ENCODE assay signal across 1 cellular context in genomic region chr17:81035389-81036127, GRCh38.
TF ChIP-seq lines count a peak whose summit lies in the region.

No MANE protein-coding gene starts in this region.

TF ChIP-seq in K562, 482 proteins besides CTCF, POLR2A, EP300 and RAD21 (continued from another document and continues in another):
- TF ChIP-seq BRD9 (IDR thresholded peaks at IDR 0.05; ENCODE audit: low read depth, partially characterized antibody): no peak
- TF ChIP-seq PHB (CRISPR knock-in tag; IDR thresholded peaks at IDR 0.05): no peak
- no peak for TF ChIP-seq SMAD1 (IDR thresholded peaks at IDR 0.05; ENCODE audit: low read depth, low read length, partially characterized antibody)
- TF ChIP-seq POLR3G (IDR thresholded peaks at IDR 0.05; ENCODE audit: extremely low read depth, insufficient read length, insufficient replicate concordance): no peak
- TF ChIP-seq ZNF224 (CRISPR knock-in tag; IDR thresholded peaks at IDR 0.05): no peak
- no peak for TF ChIP-seq TAL1 (IDR thresholded peaks at IDR 0.05)
- no peak for TF ChIP-seq NCOA2 (IDR thresholded peaks at IDR 0.05; ENCODE audit: partially characterized antibody in 2 of 2)
- TF ChIP-seq BRCA1 (IDR thresholded peaks at IDR 0.05): no peak
- no peak for TF ChIP-seq BRCA1 (CRISPR knock-in tag; IDR thresholded peaks at IDR 0.05)
- no peak for TF ChIP-seq ZNF398 (CRISPR knock-in tag; IDR thresholded peaks at IDR 0.05)
- TF ChIP-seq ZNF79 (CRISPR knock-in tag; IDR thresholded peaks at IDR 0.05; ENCODE audit: low read depth): no peak
- no peak for TF ChIP-seq ELK1 (CRISPR knock-in tag; IDR thresholded peaks at IDR 0.05)
- TF ChIP-seq ZNF253 (CRISPR knock-in tag; conservative IDR thresholded peaks at IDR 0.05): no peak
- TF ChIP-seq, protein P1, sequence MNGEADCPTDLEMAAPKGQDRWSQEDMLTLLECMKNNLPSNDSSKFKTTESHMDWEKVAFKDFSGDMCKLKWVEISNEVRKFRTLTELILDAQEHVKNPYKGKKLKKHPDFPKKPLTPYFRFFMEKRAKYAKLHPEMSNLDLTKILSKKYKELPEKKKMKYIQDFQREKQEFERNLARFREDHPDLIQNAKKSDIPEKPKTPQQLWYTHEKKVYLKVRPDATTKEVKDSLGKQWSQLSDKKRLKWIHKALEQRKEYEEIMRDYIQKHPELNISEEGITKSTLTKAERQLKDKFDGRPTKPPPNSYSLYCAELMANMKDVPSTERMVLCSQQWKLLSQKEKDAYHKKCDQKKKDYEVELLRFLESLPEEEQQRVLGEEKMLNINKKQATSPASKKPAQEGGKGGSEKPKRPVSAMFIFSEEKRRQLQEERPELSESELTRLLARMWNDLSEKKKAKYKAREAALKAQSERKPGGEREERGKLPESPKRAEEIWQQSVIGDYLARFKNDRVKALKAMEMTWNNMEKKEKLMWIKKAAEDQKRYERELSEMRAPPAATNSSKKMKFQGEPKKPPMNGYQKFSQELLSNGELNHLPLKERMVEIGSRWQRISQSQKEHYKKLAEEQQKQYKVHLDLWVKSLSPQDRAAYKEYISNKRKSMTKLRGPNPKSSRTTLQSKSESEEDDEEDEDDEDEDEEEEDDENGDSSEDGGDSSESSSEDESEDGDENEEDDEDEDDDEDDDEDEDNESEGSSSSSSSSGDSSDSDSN (IDR thresholded peaks at IDR 0.05; ENCODE audit: borderline replicate concordance in 1 of 2, low read depth in 2 of 2, low read length in 2 of 2): peak in 1 of 2 experiments; percentile 27; a peak in 1 of 4 replicates
- TF ChIP-seq MNT (conservative IDR thresholded peaks at IDR 0.05): no peak
- TF ChIP-seq ZNF586 (CRISPR knock-in tag; conservative IDR thresholded peaks at IDR 0.05): no peak
- TF ChIP-seq TRIM28 (IDR thresholded peaks at IDR 0.05): no peak
- TF ChIP-seq, protein P2, sequence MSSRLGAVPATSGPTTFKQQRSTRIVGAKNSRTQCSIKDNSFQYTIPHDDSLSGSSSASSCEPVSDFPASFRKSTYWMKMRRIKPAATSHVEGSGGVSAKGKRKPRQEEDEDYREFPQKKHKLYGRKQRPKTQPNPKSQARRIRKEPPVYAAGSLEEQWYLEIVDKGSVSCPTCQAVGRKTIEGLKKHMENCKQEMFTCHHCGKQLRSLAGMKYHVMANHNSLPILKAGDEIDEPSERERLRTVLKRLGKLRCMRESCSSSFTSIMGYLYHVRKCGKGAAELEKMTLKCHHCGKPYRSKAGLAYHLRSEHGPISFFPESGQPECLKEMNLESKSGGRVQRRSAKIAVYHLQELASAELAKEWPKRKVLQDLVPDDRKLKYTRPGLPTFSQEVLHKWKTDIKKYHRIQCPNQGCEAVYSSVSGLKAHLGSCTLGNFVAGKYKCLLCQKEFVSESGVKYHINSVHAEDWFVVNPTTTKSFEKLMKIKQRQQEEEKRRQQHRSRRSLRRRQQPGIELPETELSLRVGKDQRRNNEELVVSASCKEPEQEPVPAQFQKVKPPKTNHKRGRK (tag; IDR thresholded peaks at IDR 0.05): no peak
- TF ChIP-seq, protein P3, sequence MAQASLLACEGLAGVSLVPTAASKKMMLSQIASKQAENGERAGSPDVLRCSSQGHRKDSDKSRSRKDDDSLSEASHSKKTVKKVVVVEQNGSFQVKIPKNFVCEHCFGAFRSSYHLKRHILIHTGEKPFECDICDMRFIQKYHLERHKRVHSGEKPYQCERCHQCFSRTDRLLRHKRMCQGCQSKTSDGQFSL (CRISPR knock-in tag; IDR thresholded peaks at IDR 0.05): no peak
- TF ChIP-seq, protein P3 (tag; IDR thresholded peaks at IDR 0.05): peak in 1 of 2 experiments; percentile 56; a peak in 1 of 4 replicates
- TF ChIP-seq BMI1 (IDR thresholded peaks at IDR 0.05; ENCODE audit: low read length): no peak
- no peak for TF ChIP-seq PYGO2 (tag; IDR thresholded peaks at IDR 0.05)
- TF ChIP-seq SMAD2 (IDR thresholded peaks at IDR 0.05; ENCODE audit: low read depth, low read length): no peak
- TF ChIP-seq OTX1 (CRISPR knock-in tag; IDR thresholded peaks at IDR 0.05): no peak
- TF ChIP-seq HLTF (IDR thresholded peaks at IDR 0.05): no peak
- TF ChIP-seq, protein P4, sequence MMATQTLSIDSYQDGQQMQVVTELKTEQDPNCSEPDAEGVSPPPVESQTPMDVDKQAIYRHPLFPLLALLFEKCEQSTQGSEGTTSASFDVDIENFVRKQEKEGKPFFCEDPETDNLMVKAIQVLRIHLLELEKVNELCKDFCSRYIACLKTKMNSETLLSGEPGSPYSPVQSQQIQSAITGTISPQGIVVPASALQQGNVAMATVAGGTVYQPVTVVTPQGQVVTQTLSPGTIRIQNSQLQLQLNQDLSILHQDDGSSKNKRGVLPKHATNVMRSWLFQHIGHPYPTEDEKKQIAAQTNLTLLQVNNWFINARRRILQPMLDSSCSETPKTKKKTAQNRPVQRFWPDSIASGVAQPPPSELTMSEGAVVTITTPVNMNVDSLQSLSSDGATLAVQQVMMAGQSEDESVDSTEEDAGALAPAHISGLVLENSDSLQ (IDR thresholded peaks at IDR 0.05): peak; percentile 35; the same call in 1 of the 2 replicates
- TF ChIP-seq HMBOX1 (IDR thresholded peaks at IDR 0.05): peak; percentile 84
- TF ChIP-seq ATF2 (CRISPR knock-in tag; IDR thresholded peaks at IDR 0.05): no peak
- no peak for TF ChIP-seq HIVEP1 (CRISPR knock-in tag; IDR thresholded peaks at IDR 0.05)
- TF ChIP-seq FOS (IDR thresholded peaks at IDR 0.05; ENCODE audit: extremely low read depth, insufficient read length): no peak
- TF ChIP-seq MTF1 (CRISPR knock-in tag; IDR thresholded peaks at IDR 0.05; ENCODE audit: borderline replicate concordance): no peak
- TF ChIP-seq YY1 (IDR thresholded peaks at IDR 0.05; ENCODE audit: borderline replicate concordance in 1 of 3, control insufficient read depth in 1 of 3, extremely low read depth in 1 of 3, insufficient read depth in 3 of 3, insufficient read length in 1 of 3, insufficient replicate concordance in 2 of 3, low read depth in 1 of 3, low read length in 2 of 3): peak in 1 of 3 experiments; percentile 5
- TF ChIP-seq SMARCE1 (IDR thresholded peaks at IDR 0.05): no peak
- no peak for TF ChIP-seq ETV5 (CRISPR knock-in tag; IDR thresholded peaks at IDR 0.05; ENCODE audit: low read depth)
- no peak for TF ChIP-seq SP1 (CRISPR knock-in tag; IDR thresholded peaks at IDR 0.05)
- no peak for TF ChIP-seq CBFA2T2 (conservative IDR thresholded peaks at IDR 0.05)
- TF ChIP-seq CREM (IDR thresholded peaks at IDR 0.05; ENCODE audit: low read depth): peak; percentile 53
- TF ChIP-seq, protein P5, sequence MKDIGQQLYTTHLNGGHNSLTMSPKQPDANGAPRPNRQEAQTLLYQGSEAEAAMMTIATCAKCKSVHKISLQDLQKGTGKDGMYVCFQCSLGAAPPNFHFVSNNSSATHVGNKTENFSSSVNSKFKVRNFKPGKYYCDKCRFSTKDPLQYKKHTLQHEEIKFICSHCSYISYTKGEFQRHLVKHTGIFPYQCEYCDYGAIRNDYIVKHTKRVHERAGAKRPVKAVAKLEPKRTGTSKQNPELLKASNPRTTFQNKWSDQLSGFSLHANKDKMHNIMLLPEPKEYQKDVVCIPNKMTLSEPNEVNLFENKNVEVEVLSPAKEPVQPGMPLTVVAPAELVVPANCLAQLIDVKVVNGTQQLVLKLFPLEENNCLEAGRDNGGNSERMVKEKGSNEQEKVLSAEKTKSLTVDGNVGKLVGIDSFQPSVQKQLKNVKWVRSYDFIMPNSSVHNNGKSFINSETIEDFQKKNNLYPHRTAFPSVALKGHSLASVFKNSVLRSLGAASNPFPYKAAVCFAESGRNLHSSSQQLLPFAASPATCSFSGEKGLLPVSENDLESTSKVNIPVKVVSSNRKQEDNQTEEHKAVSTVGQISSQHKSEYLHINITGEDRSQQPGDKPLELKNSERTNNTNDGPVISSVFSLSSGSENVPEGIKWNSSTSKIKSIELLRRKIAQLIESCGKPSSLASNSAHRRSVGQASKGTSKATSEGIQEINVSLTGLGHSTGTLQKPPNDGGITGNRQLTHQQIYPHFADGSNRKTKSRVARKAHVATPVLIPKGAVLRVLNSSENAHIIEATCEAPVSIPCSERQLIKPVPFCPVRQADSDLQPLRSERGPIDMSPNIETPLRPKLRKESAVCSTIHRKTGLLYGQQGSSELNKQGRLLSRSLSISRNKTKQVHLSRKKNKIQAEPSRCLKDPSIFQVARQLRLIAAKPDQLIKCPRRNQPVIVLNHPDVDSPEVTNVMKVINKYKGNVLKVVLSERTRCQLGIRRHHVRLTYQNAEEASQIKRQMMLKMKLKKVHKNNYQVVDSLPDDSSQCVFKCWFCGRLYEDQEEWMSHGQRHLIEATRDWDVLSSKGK (CRISPR knock-in tag; IDR thresholded peaks at IDR 0.05): no peak
- no peak for TF ChIP-seq LCOR (CRISPR knock-in tag; IDR thresholded peaks at IDR 0.05)
- no peak for TF ChIP-seq TCF15 (CRISPR knock-in tag; IDR thresholded peaks at IDR 0.05)
- no peak for TF ChIP-seq EWSR1 (IDR thresholded peaks at IDR 0.05; ENCODE audit: borderline replicate concordance, low read depth, partially characterized antibody)
- peak; percentile 68; the same call in 1 of the 2 replicates for TF ChIP-seq ZBTB7A (IDR thresholded peaks at IDR 0.05; ENCODE audit: borderline replicate concordance, control insufficient read depth, low read depth, low read length)
- TF ChIP-seq TOE1 (IDR thresholded peaks at IDR 0.05; ENCODE audit: borderline replicate concordance): no peak
- TF ChIP-seq TOE1 (CRISPR knock-in tag; IDR thresholded peaks at IDR 0.05; ENCODE audit: borderline replicate concordance, low read depth): no peak
- TF ChIP-seq, protein P6, sequence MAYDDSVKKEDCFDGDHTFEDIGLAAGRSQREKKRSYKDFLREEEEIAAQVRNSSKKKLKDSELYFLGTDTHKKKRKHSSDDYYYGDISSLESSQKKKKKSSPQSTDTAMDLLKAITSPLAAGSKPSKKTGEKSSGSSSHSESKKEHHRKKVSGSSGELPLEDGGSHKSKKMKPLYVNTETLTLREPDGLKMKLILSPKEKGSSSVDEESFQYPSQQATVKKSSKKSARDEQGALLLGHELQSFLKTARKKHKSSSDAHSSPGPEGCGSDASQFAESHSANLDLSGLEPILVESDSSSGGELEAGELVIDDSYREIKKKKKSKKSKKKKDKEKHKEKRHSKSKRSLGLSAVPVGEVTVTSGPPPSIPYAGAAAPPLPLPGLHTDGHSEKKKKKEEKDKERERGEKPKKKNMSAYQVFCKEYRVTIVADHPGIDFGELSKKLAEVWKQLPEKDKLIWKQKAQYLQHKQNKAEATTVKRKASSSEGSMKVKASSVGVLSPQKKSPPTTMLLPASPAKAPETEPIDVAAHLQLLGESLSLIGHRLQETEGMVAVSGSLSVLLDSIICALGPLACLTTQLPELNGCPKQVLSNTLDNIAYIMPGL (CRISPR knock-in tag; IDR thresholded peaks at IDR 0.05): no peak
- TF ChIP-seq ZNF3 (CRISPR knock-in tag; IDR thresholded peaks at IDR 0.05): no peak
